In the genomic region with DNA sequence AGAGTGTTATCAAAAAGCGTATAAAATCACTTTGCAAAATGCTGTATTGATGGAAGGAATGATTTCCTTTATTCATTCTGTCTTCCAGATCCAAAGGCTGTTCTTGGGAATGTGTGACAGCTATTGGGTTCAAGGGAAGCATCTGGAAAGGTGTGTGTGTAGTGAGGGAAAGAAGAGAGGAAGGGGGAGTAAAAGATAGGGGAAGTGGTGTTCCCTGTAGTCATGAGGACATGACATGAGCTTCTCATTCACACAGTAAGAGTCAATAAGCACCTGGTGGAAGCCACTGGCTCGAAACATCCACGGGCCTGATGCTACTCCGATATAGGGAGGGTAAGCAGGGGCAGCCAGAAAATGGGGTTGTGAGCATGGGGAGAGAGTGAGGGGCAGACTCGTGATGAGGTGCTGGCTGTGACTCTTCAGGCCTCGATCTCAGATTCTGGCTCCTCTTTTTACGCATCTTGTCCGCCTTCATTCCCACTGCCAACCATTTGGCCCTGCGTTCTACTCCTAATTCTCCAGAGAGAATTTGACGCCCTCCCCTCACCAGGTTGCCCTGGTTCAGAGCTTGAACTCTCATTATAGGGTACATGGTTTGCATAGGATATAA, we compare ENCODE assay signal across 21 cellular contexts. TPM values are rescaled to one million over a fixed set of nuclear protein-coding genes. Genes with fewer than 3 reads are reported as not detected.
DNase-seq lines count a peak whose midpoint lies in the region; ATAC-seq and TF ChIP-seq lines count a peak whose summit lies in the region.
"Had no signal": no experiment of that assay in that cellular context is flagged by ENCODE, and none has a peak within 500 bp of the region (broad histone marks: within the 10 kb centered on the region; RNA-seq: fewer than 3 reads in every experiment).

No MANE protein-coding gene starts in this region.

- intact Hi-C loops in sciatic nerve (cut with DNase I) (no loop called here), dorsolateral prefrontal cortex (cut with DNase I) (no loop called here)

- H3K4me1 ChIP-seq in OCI-LY3 (ENCODE audit: low read length) (peaks cover 42% of the 10 kb centered on the region), iPS-15b (ENCODE audit: control insufficient read depth, insufficient read depth, low read length) (no peaks in the 10 kb centered on the region), suprapubic skin (peaks cover 44% of the 10 kb centered on the region)

- H3K4me2 ChIP-seq in OCI-LY3 (ENCODE audit: low read length) = peak overlapping the region; percentile 77
- no peak overlapping the region for H3K4me2 ChIP-seq in neural cell (ENCODE audit: low read length)

- no peak for TF ChIP-seq CTCF in OCI-LY3 (IDR thresholded peaks at IDR 0.05; ENCODE audit: low read depth, low read length)
- TF ChIP-seq CTCF in neural cell (IDR thresholded peaks at IDR 0.05; ENCODE audit: poor library complexity, severe bottlenecking) = no peak
- no peak for TF ChIP-seq CTCF in suprapubic skin (IDR thresholded peaks at IDR 0.05)
- no peak for TF ChIP-seq CTCF in dorsolateral prefrontal cortex (IDR thresholded peaks at IDR 0.05 in 54 of 56, conservative IDR thresholded peaks at IDR 0.05 in 2 of 56; ENCODE audit: low read depth in 1 of 56, partially characterized antibody in 56 of 56)

- DNase-seq in suprapubic skin (ENCODE audit: low spot score in 2 of 2) (peak; percentile 15 to 16), sciatic nerve (ENCODE audit: low spot score) (no peak), dorsolateral prefrontal cortex (no peak)
- no peak for DNase-seq in activated CD4-positive, alpha-beta T cell treated with anti-CD3 and anti-CD28 coated beads for 1 hour
- DNase-seq: CD4-positive, CD25-positive, alpha-beta regulatory T cell; DMS153; KBM-7; NCI-H1092; NCI-H1417 treated with DMSO at 0.1 percent for 48 hours; NCI-H1694 treated with DMSO at 0.1 percent for 48 hours; NCI-H2081; NCI-H2227 treated with DMSO at 0.1 percent for 48 hours; NCI-H526 treated with DMSO at 0.1 percent for 48 hours; SHP77 treated with DMSO at 0.1 percent for 48 hours had no signal

- no peaks in the 10 kb centered on the region for H3K27me3 ChIP-seq in OCI-LY3 (ENCODE audit: low read depth, low read length)
- no peaks in the 10 kb centered on the region for H3K27me3 ChIP-seq in iPS-15b (ENCODE audit: control insufficient read depth, insufficient read depth, low read length)
- H3K27me3 ChIP-seq in neural cell (ENCODE audit: insufficient read depth, low read depth, low read length) = no peaks in the 10 kb centered on the region
- no peaks in the 10 kb centered on the region for H3K27me3 ChIP-seq in suprapubic skin
- H3K27me3 ChIP-seq in dorsolateral prefrontal cortex = no peaks in the 10 kb centered on the region
- H3K27me3 ChIP-seq: BLaER1 had no signal

- 87% methylated on average over 10 of the region's 10 CpGs for WGBS in suprapubic skin

- H3K4me3 ChIP-seq in OCI-LY3 (ENCODE audit: low read length) (peak overlapping the region; percentile 49), iPS-15b (ENCODE audit: low read depth, low read length) (no peak overlapping the region), neural cell (ENCODE audit: low read length) (no peak overlapping the region), suprapubic skin (no peak overlapping the region), dorsolateral prefrontal cortex (no peak overlapping the region)
- H3K4me3 ChIP-seq: BLaER1, SK-N-MC had no signal

- no peaks in the 10 kb centered on the region for H3K79me2 ChIP-seq in OCI-LY3 (ENCODE audit: low read length)
- no peaks in the 10 kb centered on the region for H3K79me2 ChIP-seq in neural cell (replicated peaks; ENCODE audit: insufficient read depth, low read length)

- H2AFZ ChIP-seq in OCI-LY3 (ENCODE audit: low read depth, low read length) (no peak overlapping the region; the same call in 1 of the 2 replicates), neural cell (ENCODE audit: low read depth, low read length) (no peak overlapping the region)

- TF ChIP-seq POLR2A in suprapubic skin (IDR thresholded peaks at IDR 0.05) = no peak

- TF ChIP-seq EP300 in neural cell (conservative IDR thresholded peaks at IDR 0.05; ENCODE audit: poor library complexity, severe bottlenecking) (no peak), suprapubic skin (IDR thresholded peaks at IDR 0.05) (no peak)

- no peaks in the 10 kb centered on the region for H3K9me2 ChIP-seq in neural cell (ENCODE audit: insufficient read depth, low read length)

- H3K36me3 ChIP-seq in OCI-LY3 (replicated peaks; ENCODE audit: low read depth, low read length) (no peaks in the 10 kb centered on the region), iPS-15b (ENCODE audit: control insufficient read depth, insufficient read depth, low read length) (no peaks in the 10 kb centered on the region), neural cell (ENCODE audit: insufficient read depth, low read length) (no peaks in the 10 kb centered on the region), suprapubic skin (no peaks in the 10 kb centered on the region)
- H3K36me3 ChIP-seq: BLaER1 had no signal

- peak overlapping the region; percentile 89 for H3K27ac ChIP-seq in OCI-LY3 (ENCODE audit: low read length)
- H3K27ac ChIP-seq in neural cell (ENCODE audit: low read length) = peak overlapping the region; percentile 64
- H3K27ac ChIP-seq in suprapubic skin = no peak overlapping the region
- H3K27ac ChIP-seq in dorsolateral prefrontal cortex = no peak overlapping the region
- H3K27ac ChIP-seq: BLaER1, RWPE1, SK-N-MC had no signal

- TF ChIP-seq RAD21 in neural cell (conservative IDR thresholded peaks at IDR 0.05) = no peak

- H4K20me1 ChIP-seq in OCI-LY3 (ENCODE audit: insufficient read depth, low read length) (no peaks in the 10 kb centered on the region), neural cell (ENCODE audit: insufficient read depth) (no peaks in the 10 kb centered on the region)
- H4K20me1 ChIP-seq: BLaER1 had no signal

- peaks cover 4% of the 10 kb centered on the region for H3F3A ChIP-seq in neural cell (ENCODE audit: insufficient read depth, low read length, poor library complexity, severe bottlenecking)

- peak overlapping the region; percentile 62 for H3K9ac ChIP-seq in OCI-LY3 (ENCODE audit: low read length)
- peak overlapping the region; percentile 24 for H3K9ac ChIP-seq in iPS-15b (ENCODE audit: low read depth, low read length)
- H3K9ac ChIP-seq in neural cell (ENCODE audit: low read length) = no peak overlapping the region
- H3K9ac ChIP-seq: BLaER1 had no signal

- H3K9me3 ChIP-seq in OCI-LY3 (ENCODE audit: insufficient read depth, low read length) = no peaks in the 10 kb centered on the region
- H3K9me3 ChIP-seq in iPS-15b (ENCODE audit: control insufficient read depth, insufficient read depth, low read length) = no peaks in the 10 kb centered on the region
- no peaks in the 10 kb centered on the region for H3K9me3 ChIP-seq in neural cell (ENCODE audit: low read length)
- H3K9me3 ChIP-seq in suprapubic skin = no peaks in the 10 kb centered on the region
- H3K9me3 ChIP-seq: BLaER1 had no signal

- ATAC-seq in sciatic nerve = no peak
- ATAC-seq: Panc1 had no signal

TF ChIP-seq in neural cell, 6 proteins besides CTCF, POLR2A, EP300 and RAD21:
- TF ChIP-seq, protein P1, sequence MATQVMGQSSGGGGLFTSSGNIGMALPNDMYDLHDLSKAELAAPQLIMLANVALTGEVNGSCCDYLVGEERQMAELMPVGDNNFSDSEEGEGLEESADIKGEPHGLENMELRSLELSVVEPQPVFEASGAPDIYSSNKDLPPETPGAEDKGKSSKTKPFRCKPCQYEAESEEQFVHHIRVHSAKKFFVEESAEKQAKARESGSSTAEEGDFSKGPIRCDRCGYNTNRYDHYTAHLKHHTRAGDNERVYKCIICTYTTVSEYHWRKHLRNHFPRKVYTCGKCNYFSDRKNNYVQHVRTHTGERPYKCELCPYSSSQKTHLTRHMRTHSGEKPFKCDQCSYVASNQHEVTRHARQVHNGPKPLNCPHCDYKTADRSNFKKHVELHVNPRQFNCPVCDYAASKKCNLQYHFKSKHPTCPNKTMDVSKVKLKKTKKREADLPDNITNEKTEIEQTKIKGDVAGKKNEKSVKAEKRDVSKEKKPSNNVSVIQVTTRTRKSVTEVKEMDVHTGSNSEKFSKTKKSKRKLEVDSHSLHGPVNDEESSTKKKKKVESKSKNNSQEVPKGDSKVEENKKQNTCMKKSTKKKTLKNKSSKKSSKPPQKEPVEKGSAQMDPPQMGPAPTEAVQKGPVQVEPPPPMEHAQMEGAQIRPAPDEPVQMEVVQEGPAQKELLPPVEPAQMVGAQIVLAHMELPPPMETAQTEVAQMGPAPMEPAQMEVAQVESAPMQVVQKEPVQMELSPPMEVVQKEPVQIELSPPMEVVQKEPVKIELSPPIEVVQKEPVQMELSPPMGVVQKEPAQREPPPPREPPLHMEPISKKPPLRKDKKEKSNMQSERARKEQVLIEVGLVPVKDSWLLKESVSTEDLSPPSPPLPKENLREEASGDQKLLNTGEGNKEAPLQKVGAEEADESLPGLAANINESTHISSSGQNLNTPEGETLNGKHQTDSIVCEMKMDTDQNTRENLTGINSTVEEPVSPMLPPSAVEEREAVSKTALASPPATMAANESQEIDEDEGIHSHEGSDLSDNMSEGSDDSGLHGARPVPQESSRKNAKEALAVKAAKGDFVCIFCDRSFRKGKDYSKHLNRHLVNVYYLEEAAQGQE (IDR thresholded peaks at IDR 0.05; ENCODE audit: borderline replicate concordance) = no peak
- TF ChIP-seq SMC3 (conservative IDR thresholded peaks at IDR 0.05; ENCODE audit: poor library complexity) (no peak), MXI1 (conservative IDR thresholded peaks at IDR 0.05; ENCODE audit: poor library complexity, severe bottlenecking) (no peak), TAF1 (IDR thresholded peaks at IDR 0.05; ENCODE audit: low read depth) (no peak), EZH2 (IDR thresholded peaks at IDR 0.05; ENCODE audit: borderline replicate concordance, insufficient read depth, low read length, poor library complexity, severe bottlenecking) (no peak), POLR2AphosphoS5 (IDR thresholded peaks at IDR 0.05) (no peak)

RNA-seq across cellular contexts. Expression of a gene that starts 29.1 kb away (rescaled TPM):
- polyA plus RNA-seq in neural cell = 270 and 280 TPM in 2 replicates
- polyA minus RNA-seq in neural cell = 253 and 263 TPM in 2 replicates
- total RNA-seq in suprapubic skin = 100 to 1,000 TPM; 204 to 252 (median 247) TPM
- total RNA-seq in sciatic nerve = 152 TPM
- total RNA-seq in dorsolateral prefrontal cortex = 100 to 1,000 TPM; 167 to 280 (median 215) TPM

Comparison
In these comparisons a context has a peak if more than half of its experiments do, and no peak if none do; other contexts are left out.
1. H3K27ac ChIP-seq: peak in OCI-LY3 (single experiment) and neural cell (single experiment); none in suprapubic skin (single experiment) and dorsolateral prefrontal cortex (0 of 59).
2. DNase-seq: peak in suprapubic skin (2 of 2); none in sciatic nerve (single experiment), activated CD4-positive, alpha-beta T cell treated with anti-CD3 and anti-CD28 coated beads for 1 hour (single experiment) and dorsolateral prefrontal cortex (0 of 10).